In genomic region chr7:101921061-101921460, GRCh38 we compare ENCODE assay signal across 28 cellular contexts.
"Had no signal": no experiment of that assay in that cellular context is flagged by ENCODE, and none has a peak within 500 bp of the region (broad histone marks: within the 10 kb centered on the region; RNA-seq: fewer than 3 reads in every experiment).

No MANE protein-coding gene starts in this region.

- FAIRE-seq: frontal cortex had no signal

- H3K9me3 ChIP-seq: body of pancreas, colonic mucosa had no signal

- H3K4me3 Mint-ChIP-seq: activated CD4-positive, alpha-beta T cell treated with anti-CD3 and anti-CD28 coated beads, Interleukin-2, amount 10 ng/mL, durations not matched to agents 7 days and 5 days; activated CD8-positive, alpha-beta T cell treated with anti-CD3 and anti-CD28 coated beads for 36 hours; activated naive CD8-positive, alpha-beta T cell; activated T-cell treated with anti-CD3 and anti-CD28 coated beads, Interleukin-2, amount 50 U/mL, for 4 hours; activated T-helper 17 cell treated with anti-CD3 and anti-CD28 coated beads, Interleukin-2, amount 50 U/mL, for 72 hours; T-helper 17 cell; T-helper 2 cell treated with Interferon-gamma antibody and Interleukin-4, amounts not matched to agents 5 μg/mL and 100 μg/mL, for 36 hours had no signal

- ATAC-seq: activated CD8-positive, alpha-beta T cell treated with anti-CD3 and anti-CD28 coated beads for 36 hours; activated T-cell treated with anti-CD3 and anti-CD28 coated beads, Interleukin-2, amount 50 U/mL, for 4 hours; activated T-helper 17 cell treated with anti-CD3 and anti-CD28 coated beads, Interleukin-2, amount 50 U/mL, for 72 hours; body of pancreas; esophagus mucosa; T-helper 17 cell had no signal

- H3K27ac Mint-ChIP-seq: activated CD4-positive, alpha-beta T cell treated with anti-CD3 and anti-CD28 coated beads, Interleukin-2, amount 10 ng/mL, durations not matched to agents 7 days and 5 days; activated CD8-positive, alpha-beta T cell treated with anti-CD3 and anti-CD28 coated beads for 36 hours; activated naive CD8-positive, alpha-beta T cell; activated T-helper 17 cell treated with anti-CD3 and anti-CD28 coated beads, Interleukin-2, amount 50 U/mL, for 72 hours; T-helper 17 cell; T-helper 2 cell treated with Interferon-gamma antibody and Interleukin-4, amounts not matched to agents 5 μg/mL and 100 μg/mL, for 36 hours had no signal

- H3K36me3 ChIP-seq: colonic mucosa had no signal

- H3K27ac ChIP-seq: body of pancreas, colonic mucosa had no signal

- DNase-seq: activated CD4-positive, alpha-beta T cell treated with anti-CD3 and anti-CD28 coated beads for 1 hour; activated CD4-positive, alpha-beta T cell treated with anti-CD3 and anti-CD28 coated beads for 4 hours; activated CD4-positive, alpha-beta T cell treated with anti-CD3 and anti-CD28 coated beads, Interleukin-2, amount 10 ng/mL, durations not matched to agents 7 days and 5 days; activated CD4-positive, alpha-beta T cell treated with anti-CD3 and anti-CD28 coated beads, Interleukin-2, amount 50 U/mL, for 4 hours; activated CD8-positive, alpha-beta memory T cell treated with anti-CD3 and anti-CD28 coated beads for 24 hours; activated CD8-positive, alpha-beta T cell treated with anti-CD3 and anti-CD28 coated beads for 36 hours; activated effector memory CD4-positive, alpha-beta T cell treated with Interleukin-2 at 50 U/mL for 16 hours; activated gamma-delta T cell treated with Interleukin-2 at 50 U/mL for 16 hours; activated naive CD4-positive, alpha-beta T cell treated with anti-CD3 and anti-CD28 coated beads, Interleukin-2, amount 50 U/mL, for 16 hours; activated naive CD4-positive, alpha-beta T cell treated with Interleukin-2 at 50 U/mL for 16 hours; activated T-cell treated with anti-CD3 and anti-CD28 coated beads, Interleukin-2, amount 50 U/mL, for 4 hours; amniotic stem cell; anterior cingulate cortex; body of pancreas; central memory CD4-positive, alpha-beta T cell; cerebellar nuclear complex; colonic mucosa; effector CD8-positive, alpha-beta T cell; foreskin fibroblast; head of caudate nucleus; T-helper 1 cell; T-helper 17 cell; T1000 had no signal

- H3K27me3 ChIP-seq: body of pancreas, colonic mucosa had no signal

- H3K9me3 Mint-ChIP-seq: activated CD4-positive, alpha-beta T cell treated with anti-CD3 and anti-CD28 coated beads, Interleukin-2, amount 10 ng/mL, durations not matched to agents 7 days and 5 days; activated CD8-positive, alpha-beta T cell treated with anti-CD3 and anti-CD28 coated beads for 36 hours; activated T-cell treated with anti-CD3 and anti-CD28 coated beads, Interleukin-2, amount 50 U/mL, for 4 hours; activated T-helper 17 cell treated with anti-CD3 and anti-CD28 coated beads, Interleukin-2, amount 50 U/mL, for 72 hours; T-helper 2 cell treated with Interferon-gamma antibody and Interleukin-4, amounts not matched to agents 5 μg/mL and 100 μg/mL, for 36 hours had no signal

- H3K27me3 Mint-ChIP-seq: activated CD4-positive, alpha-beta T cell treated with anti-CD3 and anti-CD28 coated beads, Interleukin-2, amount 10 ng/mL, durations not matched to agents 7 days and 5 days; activated CD8-positive, alpha-beta T cell treated with anti-CD3 and anti-CD28 coated beads for 36 hours; activated naive CD8-positive, alpha-beta T cell; activated T-helper 17 cell treated with anti-CD3 and anti-CD28 coated beads, Interleukin-2, amount 50 U/mL, for 72 hours; T-helper 17 cell had no signal

- H3K4me3 ChIP-seq: body of pancreas, colonic mucosa had no signal

- H3K4me1 ChIP-seq: colonic mucosa had no signal
